In the genomic region with DNA sequence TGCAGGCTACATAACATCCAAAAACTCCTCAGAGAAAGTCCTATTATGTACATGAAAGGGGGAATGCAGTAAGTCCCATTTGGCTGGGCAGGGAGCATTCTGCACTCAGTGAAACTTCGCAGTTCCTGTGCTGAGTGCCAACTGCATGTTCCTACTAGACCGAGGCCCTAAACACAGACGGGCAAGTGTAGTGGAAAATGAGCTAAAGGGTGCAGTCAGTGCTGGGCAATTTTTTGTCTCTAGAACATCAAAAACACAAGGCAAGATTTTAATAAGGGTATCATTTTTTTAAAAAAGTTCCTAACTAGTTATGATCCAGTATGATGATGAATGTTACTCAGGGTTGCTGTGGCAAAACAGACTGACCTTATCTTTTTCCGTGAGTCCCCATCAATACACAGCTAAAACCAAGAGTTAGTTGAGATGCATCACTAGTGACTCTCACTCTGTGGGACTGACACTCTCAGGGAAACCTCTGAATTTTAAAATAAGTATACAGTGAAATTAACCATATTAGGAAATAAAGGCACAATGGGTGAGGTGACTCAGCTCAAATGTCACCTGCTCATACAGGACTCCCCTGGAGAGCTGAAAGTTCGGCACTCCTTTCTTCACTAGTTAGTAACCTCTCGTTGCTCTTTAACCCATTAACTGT, we compare ENCODE assay signal across 10 cellular contexts.
DNase-seq lines count a peak whose midpoint lies in the region; TF ChIP-seq lines count a peak whose summit lies in the region.
"Had no signal": no experiment of that assay in that cellular context is flagged by ENCODE, and none has a peak within 500 bp of the region (broad histone marks: within the 10 kb centered on the region; RNA-seq: fewer than 3 reads in every experiment).

No MANE protein-coding gene starts in this region.

- no peaks in the 10 kb centered on the region for H3K27me3 ChIP-seq in CD4-positive, alpha-beta memory T cell (ENCODE audit: insufficient read depth, low read length)
- H3K27me3 ChIP-seq in GM23248 (replicated peaks; ENCODE audit: insufficient read depth) (no peaks in the 10 kb centered on the region), adrenal gland (no peaks in the 10 kb centered on the region), H9 (ENCODE audit: insufficient read depth, low read length) (peaks cover 5% of the 10 kb centered on the region; the same call in 1 of the 2 replicates)

- no peak overlapping the region for H2BK20ac ChIP-seq in H9 (ENCODE audit: low read depth, low read length, poor library complexity, severe bottlenecking)

- H3K4me2 ChIP-seq in GM23248 (ENCODE audit: unreplicated experiment) (no peak overlapping the region), H9 (ENCODE audit: insufficient read depth, insufficient read length, low read length) (no peak overlapping the region)

- H3K79me1 ChIP-seq in H9 (ENCODE audit: insufficient read depth, low read depth, low read length, poor library complexity, severe bottlenecking), result no peaks in the 10 kb centered on the region

- peaks cover 14 to 30% (median 15%) of the 10 kb centered on the region in 4 donors for H3K4me1 Mint-ChIP-seq in CD4-positive, alpha-beta memory T cell
- peaks cover 21% of the 10 kb centered on the region for H3K4me1 Mint-ChIP-seq in mesothelial cell of epicardium
- H3K4me1 Mint-ChIP-seq in H9, result peaks cover 38% of the 10 kb centered on the region in 2 experiments

- peaks cover 0 to 3% (median 0%) of the 10 kb centered on the region in 8 donors for H3K9me3 Mint-ChIP-seq in CD4-positive, alpha-beta memory T cell
- H3K9me3 Mint-ChIP-seq in mesothelial cell of epicardium (no peaks in the 10 kb centered on the region), H9 (no peaks in the 10 kb centered on the region)

- no peak overlapping the region for H3K27ac ChIP-seq in CD4-positive, alpha-beta memory T cell (ENCODE audit: low read depth, low read length)
- H3K27ac ChIP-seq in GM23248 (peak overlapping the region; percentile 40; the same call in 1 of the 2 replicates), adrenal gland (peak overlapping the region in 3 of 5 donors; percentile 44 to 67 (median 62)), H9 (ENCODE audit: insufficient read length, low read depth, low read length) (no peak overlapping the region)

- H3K9me3 ChIP-seq in CD4-positive, alpha-beta memory T cell (ENCODE audit: control insufficient read depth in 1 of 2, low read length in 2 of 2), result no peaks in the 10 kb centered on the region
- H3K9me3 ChIP-seq in GM23248 (ENCODE audit: low read depth) (no peaks in the 10 kb centered on the region), adrenal gland (replicated peaks in 1 of 3) (no peaks in the 10 kb centered on the region), H9 (ENCODE audit: control insufficient read depth, low read depth, low read length) (no peaks in the 10 kb centered on the region)

- no peaks in the 10 kb centered on the region for H3K27me3 Mint-ChIP-seq in CD4-positive, alpha-beta memory T cell
- H3K27me3 Mint-ChIP-seq in mesothelial cell of epicardium (ENCODE audit: low read depth) (peaks cover 2% of the 10 kb centered on the region), H9 (ENCODE audit: low read depth) (peaks cover 36% of the 10 kb centered on the region)

- no peak for TF ChIP-seq POLR2A in adrenal gland (IDR thresholded peaks at IDR 0.05)

- H3K4me3 Mint-ChIP-seq in CD4-positive, alpha-beta memory T cell, result no peak overlapping the region
- H3K4me3 Mint-ChIP-seq in mesothelial cell of epicardium (no peak overlapping the region), H9 (no peak overlapping the region)

- no peak overlapping the region for H4K5ac ChIP-seq in H9 (ENCODE audit: insufficient read length, low read depth, low read length)

- WGBS in GM23248 (ENCODE audit: low coverage in 1 of 2, low lambda C conversion rate in 2 of 2, missing lambda C conversion rate in 2 of 2), 2 experiments, result 53 to 58% methylated on average over 6 of the region's 6 CpGs
- 65 to 76% (median 70%) methylated on average over 6 of the region's 6 CpGs for WGBS in adrenal gland, 4 donors
- no CpG with 5 or more reads among the region's 6 CpGs for WGBS in H9 (ENCODE audit: extremely low coverage, insufficient read length, low lambda C conversion rate)

- no peak overlapping the region for H3K9ac ChIP-seq in GM23248
- no peak overlapping the region for H3K9ac ChIP-seq in H9 (ENCODE audit: extremely low read depth, insufficient read length, low read length)

- H3K23ac ChIP-seq in H9 (ENCODE audit: insufficient read length, low read depth, low read length), result no peak overlapping the region

- DNase-seq in CD4-positive, alpha-beta memory T cell, result no peak
- DNase-seq in GM23248, result peak; percentile 32
- DNase-seq in adrenal gland, result peak in 1 of 7 donors; percentile 19
- DNase-seq in mesothelial cell of epicardium (ENCODE audit: low spot score in 2 of 2, unreplicated experiment in 2 of 2), result no peak
- DNase-seq in NCI-H1417 treated with DMSO at 0.1 percent for 48 hours (lab: John Stamatoyannopoulos, UW), result no peak
- DNase-seq in H9, result no peak
- DNase-seq in NOMO-1 treated with dmso at 0.1 percent for 144 hours (lab: John Stamatoyannopoulos, UW; ENCODE audit: unreplicated experiment), result no peak
- no peak for DNase-seq in EL
- DNase-seq: activated gamma-delta T cell, NCI-H2029 had no signal

- in situ Hi-C loops in GM23248 (cut with MboI), result no loop called here

- no peaks in the 10 kb centered on the region for H3K9me2 ChIP-seq in GM23248 (ENCODE audit: insufficient read depth)

- H2BK5ac ChIP-seq in H9 (ENCODE audit: insufficient read length, low read length), result no peak overlapping the region

- no peak overlapping the region for H4K8ac ChIP-seq in H9 (replicated peaks; ENCODE audit: insufficient read length, low read depth, low read length)

- H3K23me2 ChIP-seq in H9 (ENCODE audit: insufficient read length, low read depth, low read length, poor library complexity, severe bottlenecking), result no peaks in the 10 kb centered on the region

- no peak overlapping the region for H3T11ph ChIP-seq in H9 (ENCODE audit: low read length)

- H3K27ac Mint-ChIP-seq in CD4-positive, alpha-beta memory T cell, result peak overlapping the region; percentile 7 to 84 (median 71)
- H3K27ac Mint-ChIP-seq in mesothelial cell of epicardium, result peak overlapping the region; percentile 73
- H3K27ac Mint-ChIP-seq in H9, result no peak overlapping the region; a peak in 1 of 7 replicates

- H2AFZ ChIP-seq in GM23248 (no peak overlapping the region), H9 (ENCODE audit: low read length) (no peak overlapping the region)

- no peak overlapping the region for H2BK120ac ChIP-seq in H9 (ENCODE audit: low read depth, low read length, poor library complexity, severe bottlenecking)

- no peaks in the 10 kb centered on the region for H3K36me3 ChIP-seq in CD4-positive, alpha-beta memory T cell (ENCODE audit: insufficient read depth, low read length)
- no peaks in the 10 kb centered on the region for H3K36me3 ChIP-seq in GM23248 (ENCODE audit: low read depth)
- H3K36me3 ChIP-seq in adrenal gland (replicated peaks in 1 of 2), result no peaks in the 10 kb centered on the region

- H3K4me3 ChIP-seq in CD4-positive, alpha-beta memory T cell (ENCODE audit: low read length in 2 of 2), result no peak overlapping the region
- H3K4me3 ChIP-seq in GM23248 (no peak overlapping the region), adrenal gland (no peak overlapping the region)

- POLR2A ChIA-PET in CD4-positive, alpha-beta memory T cell (lab: Charles Lee; ENCODE audit: partially characterized antibody), result interaction anchor here (1.3 kb wide), 1 partner anchor 10 kb away, joined by 4 read pairs; no protein-coding TSS in a partner anchor

- peaks cover 31 to 54% of the 10 kb centered on the region in 2 donors for H3K36me3 Mint-ChIP-seq in CD4-positive, alpha-beta memory T cell
- H3K36me3 Mint-ChIP-seq in mesothelial cell of epicardium (no peaks in the 10 kb centered on the region), H9 (ENCODE audit: insufficient read depth in 1 of 3, low read depth in 3 of 3) (peaks cover 0 to 8% (median 0%) of the 10 kb centered on the region in 3 experiments; a peak in 4 of 7 replicates)

- H3K4ac ChIP-seq in H9 (ENCODE audit: low read depth, low read length), result no peak overlapping the region

- TF ChIP-seq CTCF in adrenal gland (IDR thresholded peaks at IDR 0.05) (no peak), mesothelial cell of epicardium (IDR thresholded peaks at IDR 0.05; ENCODE audit: unreplicated experiment) (no peak), H9 (conservative IDR thresholded peaks at IDR 0.05) (no peak)

- intact Hi-C loops in CD4-positive, alpha-beta memory T cell (cut with micrococcal nuclease), result no loop called here
- intact Hi-C loops in adrenal gland (cut with DNase I), result loop anchor here in 1 of 2 donors (10.0 kb wide), 1 partner anchor 58 kb away; no protein-coding TSS in a partner anchor

- no peak overlapping the region for H2BK15ac ChIP-seq in H9 (ENCODE audit: low read depth, low read length)

- no peak overlapping the region for H2AK5ac ChIP-seq in H9 (ENCODE audit: insufficient read length, low read length)

- H3K18ac ChIP-seq in H9 (ENCODE audit: insufficient read length, low read depth, low read length), result no peak overlapping the region

- no peak overlapping the region for H2BK12ac ChIP-seq in H9 (ENCODE audit: insufficient read length, low read depth, low read length)

- H4K91ac ChIP-seq in H9 (ENCODE audit: insufficient read length, low read depth, low read length), result no peak overlapping the region

- H3K79me2 ChIP-seq in GM23248 (ENCODE audit: insufficient read depth) (no peaks in the 10 kb centered on the region), H9 (ENCODE audit: insufficient read depth, low read length) (no peaks in the 10 kb centered on the region)

- H3K4me1 ChIP-seq in CD4-positive, alpha-beta memory T cell (ENCODE audit: insufficient read depth, low read length), result peaks cover 4% of the 10 kb centered on the region
- H3K4me1 ChIP-seq in GM23248 (ENCODE audit: insufficient read depth) (peaks cover 34% of the 10 kb centered on the region), adrenal gland (replicated peaks in 1 of 2) (peaks cover 15 to 19% of the 10 kb centered on the region in 2 donors), H9 (ENCODE audit: insufficient read depth, low read length) (peaks cover 9% of the 10 kb centered on the region; the same call in 1 of the 2 replicates)

- peaks cover 42% of the 10 kb centered on the region for H3F3A ChIP-seq in GM23248 (ENCODE audit: insufficient read depth)

- no peak overlapping the region for H3K56ac ChIP-seq in H9 (ENCODE audit: insufficient read length, low read depth, low read length)

- CTCF ChIA-PET in CD4-positive, alpha-beta memory T cell (lab: Charles Lee; ENCODE audit: partially characterized antibody), result interaction anchor here (1.0 to 1.2 kb wide), 2 partner anchors 9 to 77 kb away, joined by 3 to 4 read pairs; no protein-coding TSS in a partner anchor

- no peak overlapping the region for H3K14ac ChIP-seq in H9 (ENCODE audit: insufficient read depth, low read length)

- H4K20me1 ChIP-seq in GM23248 (ENCODE audit: insufficient read depth) (no peaks in the 10 kb centered on the region), H9 (ENCODE audit: control insufficient read depth, insufficient read depth, insufficient read length) (no peaks in the 10 kb centered on the region)

Comparison
In these comparisons a context has a peak if more than half of its experiments do, and no peak if none do; other contexts are left out.
1. H3K27ac ChIP-seq: peak in GM23248 (single experiment) and adrenal gland (3 of 5); none in CD4-positive, alpha-beta memory T cell (single experiment) and H9 (single experiment).
2. H3K27ac Mint-ChIP-seq: peak in CD4-positive, alpha-beta memory T cell (7 of 7) and mesothelial cell of epicardium (single experiment); none in H9 (0 of 3).